9 cellular contexts compared by ENCODE assay signal in genomic region chr19:2040647-2041435, GRCh38. TPM values are rescaled to one million over a fixed set of nuclear protein-coding genes. Genes with fewer than 3 reads are reported as not detected.
A peak's percentile ranks its signal among the peaks of the same experiment; 100 is the strongest.
DNase-seq lines count a peak whose midpoint lies in the region; ATAC-seq, FAIRE-seq and TF ChIP-seq lines count a peak whose summit lies in the region.
"Had no signal": no experiment of that assay in that cellular context is flagged by ENCODE, and none has a peak within 500 bp of the region (broad histone marks: within the 10 kb centered on the region; RNA-seq: fewer than 3 reads in every experiment).

No MANE protein-coding gene starts in this region.

- 77 to 81% (median 79%) methylated on average over 19 to 28 of the region's 28 CpGs for WGBS in heart left ventricle, 4 donors

- peak overlapping the region in 5 of 12 donors; percentile 23 to 56 (median 34) for H3K4me3 ChIP-seq in heart left ventricle
- no peak overlapping the region for H3K4me3 ChIP-seq in mucosa of stomach (ENCODE audit: low read length)
- no peak overlapping the region for H3K4me3 ChIP-seq in vagina

- in situ Hi-C loops in GM13976 (cut with MboI; ENCODE audit: low sequenced_read_pairs, unreplicated experiment): no loop called here

- peak overlapping the region; percentile 63 for H3K9ac ChIP-seq in mucosa of stomach (ENCODE audit: low read length)

- DNase-seq in heart left ventricle (peak in 1 of 5 donors; percentile 48), cardiac septum (ENCODE audit: low spot score) (no peak), caudate nucleus (lab: John Stamatoyannopoulos, UW) (no peak), vagina (ENCODE audit: extremely low spot score in 2 of 2) (no peak), RCC 7860 (ENCODE audit: low spot score) (no peak), nucleus accumbens (lab: John Stamatoyannopoulos, UW) (no peak), GM13976 (ENCODE audit: low spot score) (no peak)

- peaks cover 0 to 6% (median 2%) of the 10 kb centered on the region in 12 donors for H3K9me3 ChIP-seq in heart left ventricle
- H3K9me3 ChIP-seq in mucosa of stomach (ENCODE audit: control insufficient read depth, low read length): no peaks in the 10 kb centered on the region
- H3K9me3 ChIP-seq in vagina: peaks cover 2% of the 10 kb centered on the region

- TF ChIP-seq POLR2A in heart left ventricle (IDR thresholded peaks at IDR 0.05) (no peak), vagina (IDR thresholded peaks at IDR 0.05) (no peak)

- H3K27ac ChIP-seq in heart left ventricle: peak overlapping the region; percentile 71 to 99 (median 90)
- peak overlapping the region; percentile 98 for H3K27ac ChIP-seq in caudate nucleus (ENCODE audit: low read depth, low read length)
- peak overlapping the region; percentile 100 for H3K27ac ChIP-seq in vagina

- H3K36me3 ChIP-seq in heart left ventricle: peaks cover 0 to 77% (median 62%) of the 10 kb centered on the region in 9 donors
- H3K36me3 ChIP-seq in mucosa of stomach (ENCODE audit: control insufficient read depth, insufficient read depth, low read length): peaks cover 29% of the 10 kb centered on the region
- H3K36me3 ChIP-seq in vagina: peaks cover 0 to 51% of the 10 kb centered on the region in 2 donors

- H3K4me1 ChIP-seq in heart left ventricle (peaks cover 13 to 71% (median 56%) of the 10 kb centered on the region in 12 donors), mucosa of stomach (ENCODE audit: control insufficient read depth, insufficient read depth, low read length) (peaks cover 48% of the 10 kb centered on the region), vagina (peaks cover 56% of the 10 kb centered on the region)

- H3K27me3 ChIP-seq in heart left ventricle: no peaks in the 10 kb centered on the region
- no peaks in the 10 kb centered on the region for H3K27me3 ChIP-seq in mucosa of stomach (ENCODE audit: control insufficient read depth, insufficient read depth, low read length)
- H3K27me3 ChIP-seq in vagina: no peaks in the 10 kb centered on the region

- no peak for ATAC-seq in heart left ventricle

- intact Hi-C loops in heart left ventricle (cut with DNase I): no loop called here
- intact Hi-C loops in cardiac septum (cut with DNase I): no loop called here
- intact Hi-C loops in vagina (cut with DNase I): no loop called here

- no peak for FAIRE-seq in RCC 7860 (lab: Jason Lieb, UNC)
- FAIRE-seq: endometrium had no signal

- TF ChIP-seq CTCF in heart left ventricle (IDR thresholded peaks at IDR 0.05) (no peak), vagina (IDR thresholded peaks at IDR 0.05) (no peak), GM13976 (IDR thresholded peaks at IDR 0.05; ENCODE audit: borderline replicate concordance, control extremely low read depth, extremely low read depth, insufficient read depth, missing control alignments) (no peak)

RNA-seq across cellular contexts. Expression of gene MKNK2, which starts 10.2 kb away (rescaled TPM):
- total RNA-seq in heart left ventricle (100 to 1,000 TPM; 129 to 318 (median 155) TPM), cardiac septum (122 TPM), vagina (185 TPM)
- 100 to 1,000 TPM; 110 to 197 TPM for polyA plus RNA-seq in heart left ventricle

RNA-seq across cellular contexts. Expression of gene BTBD2, which starts 25.3 kb away (rescaled TPM):
- total RNA-seq in heart left ventricle (10 to 100 TPM; 47.3 to 81.8 (median 52.6) TPM), cardiac septum (60.5 TPM), vagina (81.5 TPM)
- 10 to 100 TPM; 39.4 to 46.2 TPM for polyA plus RNA-seq in heart left ventricle

RNA-seq across cellular contexts. Expression of gene MOB3A, which starts 55.3 kb away (rescaled TPM):
- 10 to 100 TPM; 10.8 to 32.3 (median 16.7) TPM for total RNA-seq in heart left ventricle
- 10 to 100 TPM in 1 of 2 donors, 1 to 10 TPM in 1; 7.1 to 18.6 TPM for polyA plus RNA-seq in heart left ventricle
- 17.0 TPM for total RNA-seq in cardiac septum
- 50.6 TPM for total RNA-seq in vagina

RNA-seq across cellular contexts. Expression of gene IZUMO4, which starts 55.9 kb away (rescaled TPM):
- total RNA-seq in heart left ventricle: 1 to 10 TPM in 8 of 9 donors, not detected in 1; 1.7 to 6.2 (median 2.3) TPM
- polyA plus RNA-seq in heart left ventricle: 1 to 10 TPM; 4.4 to 5.8 TPM
- 4.3 TPM for total RNA-seq in cardiac septum
- total RNA-seq in vagina: 7.9 TPM
